Comparison of ENCODE assay signal across 12 cellular contexts in genomic region chr15:39357478-39358268, GRCh38.
A peak's percentile ranks its signal among the peaks of the same experiment; 100 is the strongest.
DNase-seq lines count a peak whose midpoint lies in the region; ATAC-seq, FAIRE-seq and TF ChIP-seq lines count a peak whose summit lies in the region.
"Had no signal": no experiment of that assay in that cellular context is flagged by ENCODE, and none has a peak within 500 bp of the region (broad histone marks: within the 10 kb centered on the region; RNA-seq: fewer than 3 reads in every experiment).

No MANE protein-coding gene starts in this region.

- H3K4me2 ChIP-seq in astrocyte (ENCODE audit: low read length), result peak overlapping the region; percentile 6

- H3K36me3 Mint-ChIP-seq in astrocyte (ENCODE audit: low read depth, unreplicated experiment), result no peaks in the 10 kb centered on the region
- H3K36me3 Mint-ChIP-seq in T-helper 2 cell treated with Interferon-gamma antibody and Interleukin-4, amounts not matched to agents 5 μg/mL and 100 μg/mL, for 36 hours (ENCODE audit: low read depth), result no peaks in the 10 kb centered on the region
- H3K36me3 Mint-ChIP-seq: naive B cell had no signal

- DNase-seq in astrocyte (ENCODE audit: low read depth) (peak; percentile 26), left colon (no peak), tibial nerve (ENCODE audit: low spot score in 2 of 2) (no peak), D341Med (ENCODE audit: low spot score) (no peak), cerebellar cortex (ENCODE audit: low spot score) (no peak)
- no peak for DNase-seq in T-helper 2 cell treated with Interferon-gamma antibody and Interleukin-4, amounts not matched to agents 5 μg/mL and 100 μg/mL, for 36 hours (ENCODE audit: low spot score)
- DNase-seq: endodermal cell, MV-4-11, naive B cell had no signal

- no peak overlapping the region for H2AFZ ChIP-seq in astrocyte (ENCODE audit: low read depth, low read length)

- peaks cover 2% of the 10 kb centered on the region for H3K27me3 Mint-ChIP-seq in astrocyte (ENCODE audit: low read depth, unreplicated experiment)
- H3K27me3 Mint-ChIP-seq in T-helper 2 cell treated with Interferon-gamma antibody and Interleukin-4, amounts not matched to agents 5 μg/mL and 100 μg/mL, for 36 hours (ENCODE audit: low read depth), result peaks cover 10% of the 10 kb centered on the region

- H3K9me3 Mint-ChIP-seq in astrocyte (ENCODE audit: unreplicated experiment), result no peaks in the 10 kb centered on the region
- no peaks in the 10 kb centered on the region for H3K9me3 Mint-ChIP-seq in T-helper 2 cell treated with Interferon-gamma antibody and Interleukin-4, amounts not matched to agents 5 μg/mL and 100 μg/mL, for 36 hours
- H3K9me3 Mint-ChIP-seq: endodermal cell had no signal

- H3K4me1 ChIP-seq in astrocyte (ENCODE audit: insufficient read depth, low read length), result peaks cover 24% of the 10 kb centered on the region
- H3K4me1 ChIP-seq in tibial nerve, result peaks cover 0 to 11% (median 2%) of the 10 kb centered on the region in 4 donors

- no peak overlapping the region for H3K9ac ChIP-seq in astrocyte (ENCODE audit: low read length)

- TF ChIP-seq EP300 in tibial nerve (IDR thresholded peaks at IDR 0.05), result no peak

- intact Hi-C loops in left colon (cut with DNase I, micrococcal nuclease), result no loop called here

- H4K20me1 ChIP-seq in astrocyte (ENCODE audit: insufficient read depth, low read length), result no peaks in the 10 kb centered on the region

- no peaks in the 10 kb centered on the region for H3K27me3 ChIP-seq in astrocyte (ENCODE audit: insufficient read depth, low read length)
- H3K27me3 ChIP-seq in tibial nerve, result no peaks in the 10 kb centered on the region
- H3K27me3 ChIP-seq: adrenal gland had no signal

- no peaks in the 10 kb centered on the region for H3K79me2 ChIP-seq in astrocyte (ENCODE audit: insufficient read depth, low read length)

- no peaks in the 10 kb centered on the region for H3K9me3 ChIP-seq in astrocyte (ENCODE audit: insufficient read depth, low read depth, low read length)
- H3K9me3 ChIP-seq in tibial nerve, result no peaks in the 10 kb centered on the region
- H3K9me3 ChIP-seq: adrenal gland had no signal

- no peak overlapping the region for H3K4me3 Mint-ChIP-seq in astrocyte (ENCODE audit: unreplicated experiment)
- H3K4me3 Mint-ChIP-seq in T-helper 2 cell treated with Interferon-gamma antibody and Interleukin-4, amounts not matched to agents 5 μg/mL and 100 μg/mL, for 36 hours, result no peak overlapping the region
- H3K4me3 Mint-ChIP-seq: endodermal cell, naive B cell had no signal

- no peak overlapping the region for H3K27ac Mint-ChIP-seq in astrocyte (ENCODE audit: unreplicated experiment)
- no peak overlapping the region for H3K27ac Mint-ChIP-seq in T-helper 2 cell treated with Interferon-gamma antibody and Interleukin-4, amounts not matched to agents 5 μg/mL and 100 μg/mL, for 36 hours
- H3K27ac Mint-ChIP-seq: endodermal cell, naive B cell had no signal

- H3K4me3 ChIP-seq in astrocyte (ENCODE audit: insufficient read depth, low read depth, low read length), result no peak overlapping the region
- no peak overlapping the region for H3K4me3 ChIP-seq in tibial nerve
- H3K4me3 ChIP-seq: adrenal gland had no signal

- FAIRE-seq in astrocyte (lab: Jason Lieb, UNC), result peak; percentile 43

- TF ChIP-seq POLR2A in tibial nerve (IDR thresholded peaks at IDR 0.05), result no peak

- no peak overlapping the region for H3K27ac ChIP-seq in astrocyte (ENCODE audit: low read depth, low read length)
- peak overlapping the region in 3 of 4 donors; percentile 40 to 75 (median 72) for H3K27ac ChIP-seq in tibial nerve
- H3K27ac ChIP-seq: HL-60 had no signal

- H3K36me3 ChIP-seq in astrocyte (ENCODE audit: insufficient read depth, low read length), result no peaks in the 10 kb centered on the region
- H3K36me3 ChIP-seq in tibial nerve, result no peaks in the 10 kb centered on the region
- H3K36me3 ChIP-seq: adrenal gland had no signal

- 69 to 77% methylated on average over 8 of the region's 8 CpGs for WGBS in tibial nerve, 2 donors

- TF ChIP-seq CTCF in astrocyte (IDR thresholded peaks at IDR 0.05; ENCODE audit: insufficient read depth, low read depth, low read length) (no peak), tibial nerve (IDR thresholded peaks at IDR 0.05) (no peak)

- H3K4me1 Mint-ChIP-seq in astrocyte (ENCODE audit: low read depth, unreplicated experiment), result peaks cover 8% of the 10 kb centered on the region
- no peaks in the 10 kb centered on the region for H3K4me1 Mint-ChIP-seq in T-helper 2 cell treated with Interferon-gamma antibody and Interleukin-4, amounts not matched to agents 5 μg/mL and 100 μg/mL, for 36 hours (ENCODE audit: low read depth)
- H3K4me1 Mint-ChIP-seq: naive B cell had no signal

- ATAC-seq in GM19395 (IDR thresholded peaks at IDR 0.05; ENCODE audit: unreplicated experiment) (peak; percentile 48), left colon (peak; percentile 34)
